Comparison of ENCODE assay signal across 11 cellular contexts in the genomic region with DNA sequence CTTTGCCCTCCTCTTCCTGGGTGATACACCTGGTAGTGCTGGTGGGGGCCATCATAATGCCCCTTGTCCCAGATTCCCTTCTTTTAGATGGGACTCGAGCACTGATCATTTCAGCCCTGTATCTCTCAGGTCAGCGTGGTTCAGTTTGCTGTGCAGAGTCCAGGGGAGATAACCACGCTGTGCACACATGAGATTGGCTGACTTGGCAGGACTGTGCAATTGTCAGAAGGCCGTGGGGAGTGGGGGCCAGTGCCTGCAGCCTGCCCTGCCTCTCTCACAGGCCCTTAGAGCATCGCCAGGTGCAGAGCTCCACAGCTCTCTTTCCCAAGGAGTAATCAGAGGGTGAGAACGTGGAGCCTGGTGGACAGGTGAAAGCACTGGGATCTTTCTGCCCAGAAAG. TPM values are rescaled to one million over a fixed set of nuclear protein-coding genes. Genes with fewer than 3 reads are reported as not detected.
DNase-seq lines count a peak whose midpoint lies in the region; ATAC-seq and TF ChIP-seq lines count a peak whose summit lies in the region.
"Had no signal": no experiment of that assay in that cellular context is flagged by ENCODE, and none has a peak within 500 bp of the region (broad histone marks: within the 10 kb centered on the region; RNA-seq: fewer than 3 reads in every experiment).

No MANE protein-coding gene starts in this region.

- in situ Hi-C loops in mammary epithelial cell (cut with MboI; ENCODE audit: low sequenced_read_pairs in 2 of 2) = no loop called here

- H4K20me1 ChIP-seq in mammary epithelial cell (ENCODE audit: insufficient read depth, low read length) = no peaks in the 10 kb centered on the region

- no peaks in the 10 kb centered on the region for H3K9me3 Mint-ChIP-seq in nephron
- H3K9me3 Mint-ChIP-seq in activated T-helper 1 cell treated with anti-CD3 and anti-CD28 coated beads, Interleukin-12 subunit alpha, Interleukin-12 subunit beta, Interleukin-2, Interleukin-4 antibody, amounts not matched to agents 30 ng/mL and 10 ng/mL and 1 ng/mL, durations not matched to agents 14 hours and 24 hours and 36 hours = no peaks in the 10 kb centered on the region
- H3K9me3 Mint-ChIP-seq: H9; T-helper 2 cell treated with Interferon-gamma antibody and Interleukin-4, amounts not matched to agents 5 μg/mL and 100 μg/mL, for 36 hours had no signal

- no peak overlapping the region for H3K9ac ChIP-seq in mammary epithelial cell (ENCODE audit: insufficient read depth, low read length)

- peaks cover 60% of the 10 kb centered on the region for H3K4me1 Mint-ChIP-seq in nephron
- no peaks in the 10 kb centered on the region for H3K4me1 Mint-ChIP-seq in activated T-helper 1 cell treated with anti-CD3 and anti-CD28 coated beads, Interleukin-12 subunit alpha, Interleukin-12 subunit beta, Interleukin-2, Interleukin-4 antibody, amounts not matched to agents 30 ng/mL and 10 ng/mL and 1 ng/mL, durations not matched to agents 14 hours and 24 hours and 36 hours (ENCODE audit: low read depth)

- peak overlapping the region in 2 of 3 experiments; percentile 2 to 3 for H3K4me3 Mint-ChIP-seq in nephron
- H3K4me3 Mint-ChIP-seq in activated T-helper 1 cell treated with anti-CD3 and anti-CD28 coated beads, Interleukin-12 subunit alpha, Interleukin-12 subunit beta, Interleukin-2, Interleukin-4 antibody, amounts not matched to agents 30 ng/mL and 10 ng/mL and 1 ng/mL, durations not matched to agents 14 hours and 24 hours and 36 hours = no peak overlapping the region
- H3K4me3 Mint-ChIP-seq: T-helper 2 cell treated with Interferon-gamma antibody and Interleukin-4, amounts not matched to agents 5 μg/mL and 100 μg/mL, for 36 hours had no signal

- H3K36me3 Mint-ChIP-seq in nephron (ENCODE audit: low read depth) = peaks cover 21% of the 10 kb centered on the region
- no peaks in the 10 kb centered on the region for H3K36me3 Mint-ChIP-seq in activated T-helper 1 cell treated with anti-CD3 and anti-CD28 coated beads, Interleukin-12 subunit alpha, Interleukin-12 subunit beta, Interleukin-2, Interleukin-4 antibody, amounts not matched to agents 30 ng/mL and 10 ng/mL and 1 ng/mL, durations not matched to agents 14 hours and 24 hours and 36 hours (ENCODE audit: low read depth)

- no peak overlapping the region for H3K4me3 ChIP-seq in mammary epithelial cell (replicated peaks in 1 of 3; ENCODE audit: insufficient read depth in 1 of 3, low read depth in 2 of 3, low read length in 3 of 3)

- H3K27me3 ChIP-seq in mammary epithelial cell (ENCODE audit: insufficient read depth, low read length) = no peaks in the 10 kb centered on the region

- intact Hi-C loops in activated T-helper 1 cell treated with anti-CD3 and anti-CD28 coated beads, Interleukin-12 subunit alpha, Interleukin-12 subunit beta, Interleukin-2, Interleukin-4 antibody, amounts not matched to agents 30 ng/mL and 10 ng/mL and 1 ng/mL, durations not matched to agents 14 hours and 24 hours and 36 hours (cut with micrococcal nuclease) = no loop called here
- intact Hi-C loops in mammary epithelial cell (cut with micrococcal nuclease) = no loop called here

- CTCF ChIA-PET in mammary epithelial cell (lab: Charles Lee; ENCODE audit: low non-redundant PET) = no interaction called here

- DNase-seq in COLO668 (lab: John Stamatoyannopoulos, UW; ENCODE audit: unreplicated experiment) (peak; percentile 84), NCI-H1417 (lab: John Stamatoyannopoulos, UW) (peak; percentile 29 to 93 (median 80)), SHP77 (lab: John Stamatoyannopoulos, UW) (peak; percentile 50 to 58), NCI-H187 (lab: John Stamatoyannopoulos, UW) (no peak), mammary epithelial cell (no peak)
- DNase-seq in activated T-helper 1 cell treated with anti-CD3 and anti-CD28 coated beads, Interleukin-12 subunit alpha, Interleukin-12 subunit beta, Interleukin-2, Interleukin-4 antibody, amounts not matched to agents 30 ng/mL and 10 ng/mL and 1 ng/mL, durations not matched to agents 14 hours and 24 hours and 36 hours (ENCODE audit: low spot score) = no peak
- DNase-seq: H9, OCI-M1 had no signal

- BruUV-seq in mammary epithelial cell (replicated peaks; lab: Mats Ljungman, UMichigan) = no TSS peak

- H2AFZ ChIP-seq in mammary epithelial cell (ENCODE audit: low read depth, low read length) = no peak overlapping the region

- TF ChIP-seq CTCF in nephron (IDR thresholded peaks at IDR 0.05; ENCODE audit: unreplicated experiment in 3 of 3) (no peak), mammary epithelial cell (conservative IDR thresholded peaks at IDR 0.05 in 1 of 2, IDR thresholded peaks at IDR 0.05 in 1 of 2; ENCODE audit: extremely low read depth in 1 of 2, insufficient read depth in 1 of 2, low read depth in 1 of 2, low read length in 2 of 2) (no peak)

- ATAC-seq in GM19463 (IDR thresholded peaks at IDR 0.05; ENCODE audit: unreplicated experiment) = no peak

- H3K27me3 Mint-ChIP-seq in nephron (ENCODE audit: low read depth) = no peaks in the 10 kb centered on the region
- H3K27me3 Mint-ChIP-seq in activated T-helper 1 cell treated with anti-CD3 and anti-CD28 coated beads, Interleukin-12 subunit alpha, Interleukin-12 subunit beta, Interleukin-2, Interleukin-4 antibody, amounts not matched to agents 30 ng/mL and 10 ng/mL and 1 ng/mL, durations not matched to agents 14 hours and 24 hours and 36 hours (ENCODE audit: insufficient read depth) = peaks cover 3% of the 10 kb centered on the region

- H3K79me2 ChIP-seq in mammary epithelial cell (ENCODE audit: insufficient read depth, low read length) = no peaks in the 10 kb centered on the region

- H3K4me2 ChIP-seq in mammary epithelial cell (ENCODE audit: insufficient read depth, low read depth, low read length) = no peak overlapping the region

- H3K4me1 ChIP-seq in mammary epithelial cell (ENCODE audit: insufficient read depth, low read length) = peaks cover 18% of the 10 kb centered on the region

- H3K27ac Mint-ChIP-seq in nephron = peak overlapping the region; percentile 58 to 90 (median 88)
- H3K27ac Mint-ChIP-seq in activated T-helper 1 cell treated with anti-CD3 and anti-CD28 coated beads, Interleukin-12 subunit alpha, Interleukin-12 subunit beta, Interleukin-2, Interleukin-4 antibody, amounts not matched to agents 30 ng/mL and 10 ng/mL and 1 ng/mL, durations not matched to agents 14 hours and 24 hours and 36 hours = no peak overlapping the region
- H3K27ac Mint-ChIP-seq: T-helper 2 cell treated with Interferon-gamma antibody and Interleukin-4, amounts not matched to agents 5 μg/mL and 100 μg/mL, for 36 hours had no signal

- 94% methylated on average over 6 of the region's 6 CpGs for WGBS in mammary epithelial cell (ENCODE audit: low coverage, missing lambda C conversion rate)

- dilution Hi-C loops in mammary epithelial cell (cut with HindIII; ENCODE audit: low sequenced_read_pairs) = no loop called here

- no peaks in the 10 kb centered on the region for H3K9me3 ChIP-seq in mammary epithelial cell (replicated peaks; ENCODE audit: insufficient read depth, low read length)

- no peak overlapping the region for H3K27ac ChIP-seq in mammary epithelial cell (ENCODE audit: insufficient read depth, low read depth, low read length)

- H3K36me3 ChIP-seq in mammary epithelial cell (ENCODE audit: insufficient read depth, low read length) = no peaks in the 10 kb centered on the region

RNA-seq across cellular contexts. Expression of gene EPHX1, which starts 15.2 kb away (rescaled TPM):
- 1.0 and 1.6 TPM in 2 replicates for total RNA-seq in activated T-helper 1 cell treated with anti-CD3 and anti-CD28 coated beads, Interleukin-12 subunit alpha, Interleukin-12 subunit beta, Interleukin-2, Interleukin-4 antibody, amounts not matched to agents 30 ng/mL and 10 ng/mL and 1 ng/mL, durations not matched to agents 14 hours and 24 hours and 36 hours
- total RNA-seq in mammary epithelial cell = 10 to 100 TPM; 22.8 to 32.8 TPM
- polyA plus RNA-seq in mammary epithelial cell = 17.6 TPM
- 15.2 TPM for polyA minus RNA-seq in mammary epithelial cell

RNA-seq across cellular contexts. Expression of gene SRP9, which starts 47.5 kb away (rescaled TPM):
- total RNA-seq in activated T-helper 1 cell treated with anti-CD3 and anti-CD28 coated beads, Interleukin-12 subunit alpha, Interleukin-12 subunit beta, Interleukin-2, Interleukin-4 antibody, amounts not matched to agents 30 ng/mL and 10 ng/mL and 1 ng/mL, durations not matched to agents 14 hours and 24 hours and 36 hours = 230 and 233 TPM in 2 replicates
- 100 to 1,000 TPM; 164 to 214 TPM for total RNA-seq in mammary epithelial cell
- polyA plus RNA-seq in mammary epithelial cell = 228 TPM
- polyA minus RNA-seq in mammary epithelial cell = 74.5 TPM

RNA-seq across cellular contexts. Expression of gene TMEM63A, which starts 57.1 kb away (rescaled TPM):
- total RNA-seq in activated T-helper 1 cell treated with anti-CD3 and anti-CD28 coated beads, Interleukin-12 subunit alpha, Interleukin-12 subunit beta, Interleukin-2, Interleukin-4 antibody, amounts not matched to agents 30 ng/mL and 10 ng/mL and 1 ng/mL, durations not matched to agents 14 hours and 24 hours and 36 hours = 20.4 and 23.4 TPM in 2 replicates
- 10 to 100 TPM; 25.2 to 37.3 TPM for total RNA-seq in mammary epithelial cell
- polyA plus RNA-seq in mammary epithelial cell = 17.7 TPM
- polyA minus RNA-seq in mammary epithelial cell = 20.1 TPM

Comparison
In these comparisons a context has a peak if more than half of its experiments do, and no peak if none do; other contexts are left out.
1. DNase-seq: peak in COLO668 (single experiment), NCI-H1417 (3 of 3) and SHP77 (2 of 2); none in NCI-H187 (0 of 2), activated T-helper 1 cell treated with anti-CD3 and anti-CD28 coated beads, Interleukin-12 subunit alpha, Interleukin-12 subunit beta, Interleukin-2, Interleukin-4 antibody, amounts not matched to agents 30 ng/mL and 10 ng/mL and 1 ng/mL, durations not matched to agents 14 hours and 24 hours and 36 hours (single experiment) and mammary epithelial cell (single experiment).